In the genomic region with DNA sequence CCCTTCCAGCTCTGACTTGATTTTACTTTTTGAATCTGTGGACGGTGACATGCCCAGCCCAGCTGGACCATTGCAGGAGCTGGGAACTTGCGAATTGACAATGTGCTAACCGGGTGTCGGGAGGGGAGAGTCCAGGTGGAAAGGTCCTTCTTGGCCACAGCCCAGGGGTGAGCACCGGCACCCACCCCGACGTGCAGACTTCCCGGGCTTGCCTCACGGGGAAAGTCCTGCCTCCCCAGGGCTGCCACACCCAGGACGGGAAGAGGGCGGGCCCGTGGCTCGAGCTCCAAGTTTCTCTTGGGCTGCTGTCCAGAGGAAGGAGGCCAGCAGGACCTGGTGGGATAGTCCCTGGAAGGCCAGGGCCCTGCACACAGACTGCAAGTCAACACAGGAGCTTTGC, we compare ENCODE assay signal across 12 cellular contexts. TPM values are rescaled to one million over a fixed set of nuclear protein-coding genes. Genes with fewer than 3 reads are reported as not detected.
A peak's percentile ranks its signal among the peaks of the same experiment; 100 is the strongest.
DNase-seq lines count a peak whose midpoint lies in the region; ATAC-seq, FAIRE-seq and TF ChIP-seq lines count a peak whose summit lies in the region.
"Had no signal": no experiment of that assay in that cellular context is flagged by ENCODE, and none has a peak within 500 bp of the region (broad histone marks: within the 10 kb centered on the region; RNA-seq: fewer than 3 reads in every experiment).

No MANE protein-coding gene starts in this region.

- H3K36me3 ChIP-seq in body of pancreas (replicated peaks in 1 of 2; ENCODE audit: insufficient read depth in 1 of 2, low read depth in 2 of 2) = no peaks in the 10 kb centered on the region
- H3K36me3 ChIP-seq in small intestine (ENCODE audit: control insufficient read depth in 2 of 2, insufficient read depth in 2 of 2, low read length in 2 of 2) = no peaks in the 10 kb centered on the region
- H3K36me3 ChIP-seq: thoracic aorta had no signal

- intact Hi-C loops in body of pancreas (cut with DNase I) = no loop called here

- DNase-seq in GM04504 (ENCODE audit: low read depth) = peak; percentile 8
- DNase-seq in body of pancreas = peak; percentile 56 to 79 (median 71)
- peak; percentile 13 for DNase-seq in kidney tubule cell (ENCODE audit: low spot score)
- peak; percentile 67 for DNase-seq in small intestine
- DNase-seq in retina = no peak
- no peak for DNase-seq in putamen (ENCODE audit: low spot score)
- DNase-seq in DMS153 treated with DMSO at 0.1 percent for 48 hours (lab: John Stamatoyannopoulos, UW; ENCODE audit: unreplicated experiment) = no peak
- DNase-seq: activated naive CD4-positive, alpha-beta T cell treated with anti-CD3 and anti-CD28 coated beads, Interleukin-2, amount 10 ng/mL, durations not matched to agents 7 days and 5 days; NCI-H2081 had no signal

- no peaks in the 10 kb centered on the region for H3K9me3 ChIP-seq in body of pancreas
- H3K9me3 ChIP-seq in small intestine (ENCODE audit: control insufficient read depth, low read depth) = no peaks in the 10 kb centered on the region
- H3K9me3 ChIP-seq: thoracic aorta had no signal

- H3K27me3 ChIP-seq in body of pancreas (no peaks in the 10 kb centered on the region), small intestine (ENCODE audit: control insufficient read depth in 2 of 2, insufficient read depth in 2 of 2, low read length in 2 of 2) (no peaks in the 10 kb centered on the region)

- no peak for TF ChIP-seq CTCF in body of pancreas (IDR thresholded peaks at IDR 0.05)

- ATAC-seq in body of pancreas = peak; percentile 74
- ATAC-seq in GM21423 (IDR thresholded peaks at IDR 0.05; ENCODE audit: unreplicated experiment) = no peak

- WGBS in body of pancreas, 2 donors = 20% methylated on average over 4 to 13 of the region's 13 CpGs
- WGBS in small intestine, 3 donors = 5 to 35% (median 14%) methylated on average over 13 of the region's 13 CpGs

- H3K27ac ChIP-seq in body of pancreas = peak overlapping the region in 2 of 4 donors; percentile 31 to 55
- H3K27ac ChIP-seq in small intestine (ENCODE audit: low read depth in 1 of 2, low read length in 1 of 2) = peak overlapping the region in 1 of 2 donors; percentile 69
- H3K27ac ChIP-seq: thoracic aorta had no signal

- H3K4me3 ChIP-seq in body of pancreas = no peak overlapping the region
- H3K4me3 ChIP-seq in small intestine (ENCODE audit: low read depth in 1 of 2, low read length in 2 of 2) = no peak overlapping the region
- H3K4me3 ChIP-seq: thoracic aorta had no signal

- no peak for TF ChIP-seq POLR2A in body of pancreas (IDR thresholded peaks at IDR 0.05)

- no peak for FAIRE-seq in small intestine (lab: Jason Lieb, UNC)
- FAIRE-seq: endothelial cell of umbilical vein had no signal

- H3K4me1 ChIP-seq in body of pancreas (peaks cover 18% of the 10 kb centered on the region), small intestine (ENCODE audit: control insufficient read depth in 2 of 2, insufficient read depth in 1 of 2, low read depth in 1 of 2, low read length in 1 of 2) (peaks cover 0 to 3% of the 10 kb centered on the region in 2 donors)

RNA-seq across cellular contexts. Expression of gene CARD14, which starts 17.7 kb away (rescaled TPM):
- not detected for total RNA-seq in body of pancreas
- polyA plus RNA-seq in small intestine = 1 to 10 TPM in 2 of 3 donors, under 1 TPM in 1; 0.81 to 3.1 (median 1.3) TPM
- total RNA-seq: endothelial cell of umbilical vein, thoracic aorta had no signal
- polyA plus RNA-seq: endothelial cell of umbilical vein had no signal

RNA-seq across cellular contexts. Expression of gene SGSH, which starts 32.6 kb away (rescaled TPM):
- total RNA-seq in body of pancreas = 10 to 100 TPM; 29.6 to 42.8 TPM
- 10 to 100 TPM; 24.4 to 38.4 (median 30.6) TPM for polyA plus RNA-seq in small intestine

RNA-seq across cellular contexts. Expression of gene SLC26A11, which starts 32.7 kb away (rescaled TPM):
- total RNA-seq in body of pancreas = 10 to 100 TPM in 1 of 2 donors, 1 to 10 TPM in 1; 7.5 to 11.5 TPM
- polyA plus RNA-seq in small intestine = 1 to 10 TPM; 7.3 to 8.7 (median 8.1) TPM

RNA-seq across cellular contexts. Expression of gene EIF4A3, which starts 40.6 kb away (rescaled TPM):
- 10 to 100 TPM; 16.8 to 40.7 TPM for total RNA-seq in body of pancreas
- 10 to 100 TPM; 47.2 to 84.9 (median 49.7) TPM for polyA plus RNA-seq in small intestine

Comparison
In these comparisons a context has a peak if more than half of its experiments do, and no peak if none do; other contexts are left out.
1. DNase-seq: peak in GM04504 (single experiment), body of pancreas (4 of 4), kidney tubule cell (single experiment) and small intestine (single experiment); none in retina (single experiment), putamen (single experiment) and DMS153 treated with DMSO at 0.1 percent for 48 hours (single experiment).